11 cellular contexts compared by ENCODE assay signal in the genomic region with DNA sequence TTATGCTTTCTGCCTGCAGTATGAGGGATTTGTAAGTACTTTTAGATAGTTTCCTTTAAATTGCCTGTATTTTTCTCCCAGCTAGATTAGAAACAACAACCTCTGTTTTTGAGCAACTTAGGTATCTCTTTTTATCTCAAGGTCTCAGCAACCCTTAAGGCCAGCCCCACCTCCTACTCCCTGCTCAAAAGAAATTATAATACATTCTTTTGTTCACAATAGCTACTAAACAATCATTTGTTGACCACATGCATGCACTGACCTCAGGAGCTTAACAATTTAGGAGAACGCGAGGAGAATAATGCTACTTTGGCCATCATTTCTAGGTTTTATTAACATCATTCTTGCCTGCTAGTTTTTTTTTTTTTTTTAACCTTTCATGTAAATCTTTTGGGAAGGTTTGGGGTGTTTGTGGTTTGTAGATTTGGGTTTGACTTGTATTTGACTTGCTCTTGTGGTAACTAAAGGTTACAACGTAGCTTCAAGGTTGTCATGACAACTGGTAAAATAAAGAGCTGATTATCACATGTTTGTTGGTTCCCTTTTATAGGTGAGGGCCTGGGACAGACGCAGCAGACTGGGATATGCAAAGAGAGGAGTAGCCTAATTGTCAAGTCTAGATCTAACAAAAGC. TPM values are rescaled to one million over a fixed set of nuclear protein-coding genes. Genes with fewer than 3 reads are reported as not detected.
DNase-seq lines count a peak whose midpoint lies in the region; ATAC-seq and TF ChIP-seq lines count a peak whose summit lies in the region.
"Had no signal": no experiment of that assay in that cellular context is flagged by ENCODE, and none has a peak within 500 bp of the region (broad histone marks: within the 10 kb centered on the region; RNA-seq: fewer than 3 reads in every experiment).

No MANE protein-coding gene starts in this region.

- intact Hi-C loops in natural killer cell (cut with micrococcal nuclease), result no loop called here
- intact Hi-C loops in lower leg skin (cut with DNase I; ENCODE audit: low total_unique reads), result no loop called here

- H3K27me3 Mint-ChIP-seq in T-cell (peaks cover 0 to 7% of the 10 kb centered on the region in 2 donors), natural killer cell (ENCODE audit: low read depth in 2 of 2) (no peaks in the 10 kb centered on the region)
- H3K27me3 Mint-ChIP-seq: dendritic cell treated with granulocyte-macrophage colony-stimulating factor and Interleukin-4, amounts not matched to agents 40 ng/mL and 50 ng/mL, for 4 days had no signal

- DNase-seq in NCI-H748 (lab: John Stamatoyannopoulos, UW; ENCODE audit: unreplicated experiment) (peak; percentile 40), NCI-H748 treated with DMSO at 0.1 percent for 48 hours (lab: John Stamatoyannopoulos, UW) (no peak), T-cell (peak in 9 of 34 experiments; percentile 1 to 34 (median 17)), natural killer cell (no peak), lower leg skin (ENCODE audit: low spot score in 2 of 2) (no peak), AML-193 (lab: John Stamatoyannopoulos, UW) (no peak)
- DNase-seq: activated CD4-positive, CD25-positive, alpha-beta regulatory T cell; stimulated activated CD4-positive, alpha-beta T cell treated with anti-CD3 and anti-CD28 coated beads, Interleukin-2, amount 100 ng/mL, for 48 hours had no signal

- H3K27ac Mint-ChIP-seq in T-cell (peak overlapping the region; percentile 90), natural killer cell (peak overlapping the region; percentile 5 to 70)
- H3K27ac Mint-ChIP-seq: dendritic cell treated with granulocyte-macrophage colony-stimulating factor and Interleukin-4, amounts not matched to agents 40 ng/mL and 50 ng/mL, for 4 days had no signal

- no peak overlapping the region for H3K4me3 ChIP-seq in lower leg skin (ENCODE audit: low read depth, poor library complexity, severe bottlenecking)

- CTCF ChIA-PET in T-cell (lab: Charles Lee), result interaction anchor here in 1 of 2 donors (0.7 kb wide), 2 partner anchors 9 to 1465 kb away, joined by 5 read pairs; no protein-coding TSS in a partner anchor

- H3K9me3 Mint-ChIP-seq in T-cell, result no peaks in the 10 kb centered on the region
- no peaks in the 10 kb centered on the region for H3K9me3 Mint-ChIP-seq in natural killer cell
- H3K9me3 Mint-ChIP-seq: dendritic cell treated with granulocyte-macrophage colony-stimulating factor and Interleukin-4, amounts not matched to agents 40 ng/mL and 50 ng/mL, for 4 days had no signal

- peaks cover 12 to 31% (median 30%) of the 10 kb centered on the region in 3 donors for H3K4me1 Mint-ChIP-seq in T-cell
- H3K4me1 Mint-ChIP-seq in natural killer cell, result peaks cover 5 to 6% of the 10 kb centered on the region in 2 donors

- TF ChIP-seq POLR2A in lower leg skin (IDR thresholded peaks at IDR 0.05), result no peak

- TF ChIP-seq CTCF in natural killer cell (IDR thresholded peaks at IDR 0.05) (no peak), lower leg skin (IDR thresholded peaks at IDR 0.05) (no peak)

- peak overlapping the region in 1 of 3 donors; percentile 49 for H3K4me3 Mint-ChIP-seq in T-cell
- H3K4me3 Mint-ChIP-seq in natural killer cell, result no peak overlapping the region
- H3K4me3 Mint-ChIP-seq: dendritic cell treated with granulocyte-macrophage colony-stimulating factor and Interleukin-4, amounts not matched to agents 40 ng/mL and 50 ng/mL, for 4 days had no signal

- H3K36me3 Mint-ChIP-seq in T-cell (no peaks in the 10 kb centered on the region), natural killer cell (no peaks in the 10 kb centered on the region)

- POLR2A ChIA-PET in T-cell (lab: Charles Lee), result interaction anchor here in 1 of 2 donors (0.7 to 1.0 kb wide), 3 partner anchors 13 to 252 kb away, joined by 3 to 6 read pairs (median 3); no protein-coding TSS in a partner anchor

- 59 to 69% methylated on average over 4 of the region's 4 CpGs for WGBS in lower leg skin, 2 donors

- peak; percentile 46 for ATAC-seq in HG02852 (IDR thresholded peaks at IDR 0.05; ENCODE audit: unreplicated experiment)
- ATAC-seq in T-cell (replicated peaks in 1 of 4), result peak in 2 of 4 experiments; percentile 30 to 51
- no peak for ATAC-seq in natural killer cell
- ATAC-seq in HG03460 (IDR thresholded peaks at IDR 0.05; ENCODE audit: unreplicated experiment), result no peak

RNA-seq across cellular contexts. Expression of gene PABIR2, which starts 6.7 kb away (rescaled TPM):
- total RNA-seq in T-cell (10 to 100 TPM; 31.8 to 46.1 (median 37.5) TPM), natural killer cell (10 to 100 TPM; 46.8 to 56.7 (median 55.0) TPM), lower leg skin (10 to 100 TPM in 3 of 4 donors, 1 to 10 TPM in 1; 7.0 to 19.4 (median 13.1) TPM)
